In genomic region chr10:69888882-69889584, GRCh38 we compare ENCODE assay signal across 17 cellular contexts.
DNase-seq lines count a peak whose midpoint lies in the region; ATAC-seq and TF ChIP-seq lines count a peak whose summit lies in the region.
"Had no signal": no experiment of that assay in that cellular context is flagged by ENCODE, and none has a peak within 500 bp of the region (broad histone marks: within the 10 kb centered on the region; RNA-seq: fewer than 3 reads in every experiment).

No MANE protein-coding gene starts in this region.

- H4K20me1 ChIP-seq in osteoblast (ENCODE audit: insufficient read depth, low read length): no peaks in the 10 kb centered on the region
- H4K20me1 ChIP-seq: BLaER1 had no signal

- H3K27ac Mint-ChIP-seq in stimulated activated naive CD8-positive, alpha-beta T cell treated with anti-CD3 and anti-CD28 coated beads, Interleukin-15, amount 100 ng/mL, for 72 hours: peak overlapping the region; percentile 29 to 31
- H3K27ac Mint-ChIP-seq: CD14-positive monocyte; CD8-positive, alpha-beta T cell; GM23338 had no signal

- no peaks in the 10 kb centered on the region for H3K4me1 Mint-ChIP-seq in stimulated activated naive CD8-positive, alpha-beta T cell treated with anti-CD3 and anti-CD28 coated beads, Interleukin-15, amount 100 ng/mL, for 72 hours
- H3K4me1 Mint-ChIP-seq: CD14-positive monocyte had no signal

- no peak overlapping the region for H3K4me3 ChIP-seq in osteoblast (ENCODE audit: insufficient read depth, low read length)
- H3K4me3 ChIP-seq: BLaER1, GM23338 had no signal

- no peaks in the 10 kb centered on the region for H3K9me3 ChIP-seq in osteoblast (ENCODE audit: low read depth, low read length)
- H3K9me3 ChIP-seq: BLaER1 had no signal

- TF ChIP-seq CTCF in osteoblast (IDR thresholded peaks at IDR 0.05; ENCODE audit: extremely low read depth, low read depth, low read length): no peak

- no peaks in the 10 kb centered on the region for H3K36me3 ChIP-seq in osteoblast (ENCODE audit: insufficient read depth, low read length)
- H3K36me3 ChIP-seq: BLaER1 had no signal

- ATAC-seq in stimulated activated naive CD8-positive, alpha-beta T cell treated with anti-CD3 and anti-CD28 coated beads, Interleukin-15, amount 100 ng/mL, for 72 hours: no peak
- no peak for ATAC-seq in stimulated activated naive CD8-positive, alpha-beta T cell treated with anti-CD3 and anti-CD28 coated beads, Interleukin-15, Interleukin-2, amounts not matched to agents 100 U/mL and 50 U/mL, for 24 hours
- peak; percentile 45 for ATAC-seq in left colon
- ATAC-seq: CD8-positive, alpha-beta T cell; GM23338 had no signal

- no peaks in the 10 kb centered on the region for H3K27me3 ChIP-seq in osteoblast (ENCODE audit: insufficient read depth, low read length)
- H3K27me3 ChIP-seq: BLaER1 had no signal

- H2AFZ ChIP-seq in osteoblast (ENCODE audit: low read length): no peak overlapping the region
- H2AFZ ChIP-seq: GM23338 had no signal

- DNase-seq in stimulated activated naive CD8-positive, alpha-beta T cell treated with anti-CD3 and anti-CD28 coated beads, Interleukin-15, amount 100 ng/mL, for 72 hours: no peak
- no peak for DNase-seq in stimulated activated naive CD8-positive, alpha-beta T cell treated with anti-CD3 and anti-CD28 coated beads, Interleukin-15, Interleukin-2, amounts not matched to agents 100 U/mL and 50 U/mL, for 24 hours
- no peak for DNase-seq in left colon
- peak; percentile 62 for DNase-seq in osteoblast (ENCODE audit: insufficient read length, low spot score, missing footprints)
- DNase-seq in NCI-H2196 (lab: John Stamatoyannopoulos, UW; ENCODE audit: unreplicated experiment): no peak
- DNase-seq in cerebellum (ENCODE audit: low spot score): no peak
- no peak for DNase-seq in CD1c-positive myeloid dendritic cell (ENCODE audit: extremely low spot score)
- DNase-seq in activated CD4-positive, alpha-beta T cell treated with anti-CD3 and anti-CD28 coated beads for 4 hours: no peak
- DNase-seq: 8988T; Calu3; CD8-positive, alpha-beta T cell; DMS79 treated with DMSO at 0.1 percent for 48 hours; GF-D8; H7 had no signal

- H3K27ac ChIP-seq in osteoblast (ENCODE audit: low read depth, low read length): no peak overlapping the region
- H3K27ac ChIP-seq: BLaER1 had no signal

- no peak overlapping the region for H3K4me3 Mint-ChIP-seq in stimulated activated naive CD8-positive, alpha-beta T cell treated with anti-CD3 and anti-CD28 coated beads, Interleukin-15, amount 100 ng/mL, for 72 hours
- H3K4me3 Mint-ChIP-seq: CD14-positive monocyte; CD8-positive, alpha-beta T cell; GM23338 had no signal

- no peaks in the 10 kb centered on the region for H3K79me2 ChIP-seq in osteoblast (ENCODE audit: insufficient read depth, low read length)

- intact Hi-C loops in left colon (cut with DNase I, micrococcal nuclease): no loop called here

- H3K9me3 Mint-ChIP-seq in stimulated activated naive CD8-positive, alpha-beta T cell treated with anti-CD3 and anti-CD28 coated beads, Interleukin-15, amount 100 ng/mL, for 72 hours: no peaks in the 10 kb centered on the region
- H3K9me3 Mint-ChIP-seq: CD14-positive monocyte; CD8-positive, alpha-beta T cell; GM23338 had no signal

- peaks cover 3% of the 10 kb centered on the region for H3K4me1 ChIP-seq in osteoblast (ENCODE audit: insufficient read depth, low read length)
- H3K4me1 ChIP-seq: BLaER1 had no signal

- no peak overlapping the region for H3K4me2 ChIP-seq in osteoblast (ENCODE audit: insufficient read depth, low read length)
- H3K4me2 ChIP-seq: BLaER1, GM23338 had no signal

- H3K27me3 Mint-ChIP-seq in stimulated activated naive CD8-positive, alpha-beta T cell treated with anti-CD3 and anti-CD28 coated beads, Interleukin-15, amount 100 ng/mL, for 72 hours: peaks cover 2% of the 10 kb centered on the region
